ENCODE assay signal across 1 cellular context in the genomic region with DNA sequence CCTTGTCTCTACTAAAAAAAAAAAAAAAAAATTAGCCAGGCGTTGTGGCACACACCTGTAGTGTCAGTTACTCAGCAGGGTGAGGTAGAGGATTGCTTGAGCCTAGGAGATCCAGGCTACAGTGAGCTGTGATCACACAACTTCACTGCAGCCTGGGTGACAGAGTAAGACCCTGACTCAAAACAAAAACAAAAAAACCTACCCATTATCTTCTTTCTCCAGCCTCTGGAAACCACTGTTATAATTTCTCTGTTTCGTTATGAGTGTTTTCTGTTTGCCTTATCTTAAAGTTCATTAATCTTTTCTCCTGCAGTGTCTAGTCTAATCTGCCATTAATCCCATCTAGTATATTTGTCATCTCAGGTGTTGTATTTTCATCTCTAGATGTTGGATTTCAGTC.
A peak's percentile ranks its signal among the peaks of the same experiment; 100 is the strongest.
TF ChIP-seq lines count a peak whose summit lies in the region.

No MANE protein-coding gene starts in this region.

TF ChIP-seq in GM12878, 131 proteins besides CTCF, POLR2A, EP300 and RAD21 (continued from another document and continues in another):
- TF ChIP-seq, protein P1, sequence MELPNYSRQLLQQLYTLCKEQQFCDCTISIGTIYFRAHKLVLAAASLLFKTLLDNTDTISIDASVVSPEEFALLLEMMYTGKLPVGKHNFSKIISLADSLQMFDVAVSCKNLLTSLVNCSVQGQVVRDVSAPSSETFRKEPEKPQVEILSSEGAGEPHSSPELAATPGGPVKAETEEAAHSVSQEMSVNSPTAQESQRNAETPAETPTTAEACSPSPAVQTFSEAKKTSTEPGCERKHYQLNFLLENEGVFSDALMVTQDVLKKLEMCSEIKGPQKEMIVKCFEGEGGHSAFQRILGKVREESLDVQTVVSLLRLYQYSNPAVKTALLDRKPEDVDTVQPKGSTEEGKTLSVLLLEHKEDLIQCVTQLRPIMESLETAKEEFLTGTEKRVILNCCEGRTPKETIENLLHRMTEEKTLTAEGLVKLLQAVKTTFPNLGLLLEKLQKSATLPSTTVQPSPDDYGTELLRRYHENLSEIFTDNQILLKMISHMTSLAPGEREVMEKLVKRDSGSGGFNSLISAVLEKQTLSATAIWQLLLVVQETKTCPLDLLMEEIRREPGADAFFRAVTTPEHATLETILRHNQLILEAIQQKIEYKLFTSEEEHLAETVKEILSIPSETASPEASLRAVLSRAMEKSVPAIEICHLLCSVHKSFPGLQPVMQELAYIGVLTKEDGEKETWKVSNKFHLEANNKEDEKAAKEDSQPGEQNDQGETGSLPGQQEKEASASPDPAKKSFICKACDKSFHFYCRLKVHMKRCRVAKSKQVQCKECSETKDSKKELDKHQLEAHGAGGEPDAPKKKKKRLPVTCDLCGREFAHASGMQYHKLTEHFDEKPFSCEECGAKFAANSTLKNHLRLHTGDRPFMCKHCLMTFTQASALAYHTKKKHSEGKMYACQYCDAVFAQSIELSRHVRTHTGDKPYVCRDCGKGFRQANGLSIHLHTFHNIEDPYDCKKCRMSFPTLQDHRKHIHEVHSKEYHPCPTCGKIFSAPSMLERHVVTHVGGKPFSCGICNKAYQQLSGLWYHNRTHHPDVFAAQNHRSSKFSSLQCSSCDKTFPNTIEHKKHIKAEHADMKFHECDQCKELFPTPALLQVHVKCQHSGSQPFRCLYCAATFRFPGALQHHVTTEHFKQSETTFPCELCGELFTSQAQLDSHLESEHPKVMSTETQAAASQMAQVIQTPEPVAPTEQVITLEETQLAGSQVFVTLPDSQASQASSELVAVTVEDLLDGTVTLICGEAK (IDR thresholded peaks at IDR 0.05; ENCODE audit: borderline replicate concordance), result no peak
- TF ChIP-seq TBL1XR1 (IDR thresholded peaks at IDR 0.05; ENCODE audit: low read depth, low read length) (no peak), ZBTB11 (CRISPR knock-in tag; IDR thresholded peaks at IDR 0.05) (no peak), RBBP5 (conservative IDR thresholded peaks at IDR 0.05) (no peak), ZNF384 (IDR thresholded peaks at IDR 0.05; ENCODE audit: borderline replicate concordance, low read depth, low read length) (no peak), HDAC6 (IDR thresholded peaks at IDR 0.05; ENCODE audit: unreplicated experiment) (no peak), USF2 (IDR thresholded peaks at IDR 0.05; ENCODE audit: borderline replicate concordance, low read depth, low read length) (no peak), IRF5 (IDR thresholded peaks at IDR 0.05; ENCODE audit: borderline replicate concordance) (no peak), WRNIP1 (IDR thresholded peaks at IDR 0.05; ENCODE audit: borderline replicate concordance, low read depth, low read length) (no peak), NR2F1 (conservative IDR thresholded peaks at IDR 0.05) (no peak), MYC (IDR thresholded peaks at IDR 0.05; ENCODE audit: insufficient read depth, insufficient read length, insufficient replicate concordance, low read length, severe bottlenecking) (no peak), SUPT20H (IDR thresholded peaks at IDR 0.05; ENCODE audit: borderline replicate concordance, control insufficient read depth, low read depth, low read length) (no peak), NFIC (IDR thresholded peaks at IDR 0.05; ENCODE audit: low read depth, low read length) (peak; percentile 86), SMAD5 (IDR thresholded peaks at IDR 0.05; ENCODE audit: low read depth) (no peak), MTA3 (IDR thresholded peaks at IDR 0.05; ENCODE audit: borderline replicate concordance, low read length) (no peak), FOXM1 (IDR thresholded peaks at IDR 0.05; ENCODE audit: low read depth, low read length) (peak; percentile 61; the same call in 1 of the 2 replicates), BACH1 (IDR thresholded peaks at IDR 0.05; ENCODE audit: borderline replicate concordance) (no peak), SREBF2 (IDR thresholded peaks at IDR 0.05; ENCODE audit: low read length) (no peak), ZNF207 (IDR thresholded peaks at IDR 0.05; ENCODE audit: borderline replicate concordance) (no peak), JUND (IDR thresholded peaks at IDR 0.05; ENCODE audit: low read depth, low read length) (no peak), PAX8 (IDR thresholded peaks at IDR 0.05) (no peak), RCOR1 (conservative IDR thresholded peaks at IDR 0.05; ENCODE audit: low read depth, low read length) (no peak), PRDM15 (CRISPR knock-in tag; IDR thresholded peaks at IDR 0.05) (no peak), CEBPB (IDR thresholded peaks at IDR 0.05; ENCODE audit: borderline replicate concordance in 1 of 2, low read depth in 2 of 2, low read length in 2 of 2) (no peak), SUZ12 (IDR thresholded peaks at IDR 0.05; ENCODE audit: unreplicated experiment) (no peak), HDAC2 (IDR thresholded peaks at IDR 0.05) (no peak), E4F1 (IDR thresholded peaks at IDR 0.05; ENCODE audit: borderline replicate concordance, partially characterized antibody) (no peak), CHD2 (IDR thresholded peaks at IDR 0.05; ENCODE audit: borderline replicate concordance, low read depth, low read length) (no peak), YY1 (IDR thresholded peaks at IDR 0.05; ENCODE audit: low read depth, low read length) (no peak), RFX5 (IDR thresholded peaks at IDR 0.05; ENCODE audit: low read depth, low read length) (no peak), SREBF1 (IDR thresholded peaks at IDR 0.05; ENCODE audit: low read length) (no peak), MEF2B (IDR thresholded peaks at IDR 0.05; ENCODE audit: partially characterized antibody, poor library complexity, severe bottlenecking) (no peak), ATF3 (IDR thresholded peaks at IDR 0.05; ENCODE audit: borderline replicate concordance, extremely low read depth, low read depth, low read length) (no peak), MLLT1 (IDR thresholded peaks at IDR 0.05) (peak; percentile 66)
- TF ChIP-seq, protein P2, sequence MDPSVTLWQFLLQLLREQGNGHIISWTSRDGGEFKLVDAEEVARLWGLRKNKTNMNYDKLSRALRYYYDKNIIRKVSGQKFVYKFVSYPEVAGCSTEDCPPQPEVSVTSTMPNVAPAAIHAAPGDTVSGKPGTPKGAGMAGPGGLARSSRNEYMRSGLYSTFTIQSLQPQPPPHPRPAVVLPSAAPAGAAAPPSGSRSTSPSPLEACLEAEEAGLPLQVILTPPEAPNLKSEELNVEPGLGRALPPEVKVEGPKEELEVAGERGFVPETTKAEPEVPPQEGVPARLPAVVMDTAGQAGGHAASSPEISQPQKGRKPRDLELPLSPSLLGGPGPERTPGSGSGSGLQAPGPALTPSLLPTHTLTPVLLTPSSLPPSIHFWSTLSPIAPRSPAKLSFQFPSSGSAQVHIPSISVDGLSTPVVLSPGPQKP (IDR thresholded peaks at IDR 0.05; ENCODE audit: low read depth, low read length), result no peak
- TF ChIP-seq, protein P3, sequence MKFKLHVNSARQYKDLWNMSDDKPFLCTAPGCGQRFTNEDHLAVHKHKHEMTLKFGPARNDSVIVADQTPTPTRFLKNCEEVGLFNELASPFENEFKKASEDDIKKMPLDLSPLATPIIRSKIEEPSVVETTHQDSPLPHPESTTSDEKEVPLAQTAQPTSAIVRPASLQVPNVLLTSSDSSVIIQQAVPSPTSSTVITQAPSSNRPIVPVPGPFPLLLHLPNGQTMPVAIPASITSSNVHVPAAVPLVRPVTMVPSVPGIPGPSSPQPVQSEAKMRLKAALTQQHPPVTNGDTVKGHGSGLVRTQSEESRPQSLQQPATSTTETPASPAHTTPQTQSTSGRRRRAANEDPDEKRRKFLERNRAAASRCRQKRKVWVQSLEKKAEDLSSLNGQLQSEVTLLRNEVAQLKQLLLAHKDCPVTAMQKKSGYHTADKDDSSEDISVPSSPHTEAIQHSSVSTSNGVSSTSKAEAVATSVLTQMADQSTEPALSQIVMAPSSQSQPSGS (IDR thresholded peaks at IDR 0.05; ENCODE audit: low read length), result peak; percentile 37; the same call in 1 of the 2 replicates
